Comparison of ENCODE assay signal across 8 cellular contexts in the genomic region with DNA sequence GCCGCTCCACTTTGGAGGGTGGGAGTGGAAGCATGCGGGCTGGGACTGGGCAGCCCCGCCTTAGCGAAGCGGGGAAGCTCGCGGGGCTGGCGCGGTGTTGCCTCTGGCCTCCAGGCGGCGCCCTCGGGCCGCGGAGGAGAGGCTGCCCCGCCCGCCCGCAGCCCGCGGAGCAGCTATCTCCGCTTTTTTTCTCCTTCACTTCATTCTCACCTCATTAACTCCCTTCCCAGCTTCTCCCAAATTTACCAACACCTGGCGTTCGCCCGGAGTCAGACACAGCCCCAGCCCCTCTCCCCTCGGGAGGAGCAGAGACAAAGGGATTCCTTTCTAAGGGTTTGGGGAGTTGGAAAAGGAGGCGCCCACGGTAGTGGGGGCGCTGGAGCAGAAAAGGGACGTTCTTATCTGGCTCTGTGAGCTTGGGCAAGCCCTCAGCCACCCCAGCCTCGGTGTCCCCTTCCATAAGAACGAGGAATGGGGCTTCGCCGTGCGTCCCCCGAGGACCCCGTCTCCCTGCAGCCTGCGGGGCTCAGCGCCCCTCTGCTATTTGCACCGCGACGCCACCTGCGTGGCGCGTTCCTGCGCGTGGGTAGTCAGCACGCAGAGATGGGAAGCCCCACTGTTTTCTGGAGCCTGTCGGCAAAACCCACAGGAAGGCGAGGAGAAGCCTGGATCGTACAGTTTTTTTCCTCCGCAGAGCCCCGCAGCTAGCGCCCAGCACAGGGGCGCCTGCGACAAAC. TPM values are rescaled to one million over a fixed set of nuclear protein-coding genes. Genes with fewer than 3 reads are reported as not detected.
DNase-seq lines count a peak whose midpoint lies in the region; FAIRE-seq lines count a peak whose summit lies in the region.

No MANE protein-coding gene starts in this region.

- H3K9me3 ChIP-seq in MG63: no peaks in the 10 kb centered on the region
- H3K9me3 ChIP-seq in SJCRH30 (replicated peaks): no peaks in the 10 kb centered on the region

- peak; percentile 40 for FAIRE-seq in GM19239 (lab: Jason Lieb, UNC)

- H3K27ac ChIP-seq in SJCRH30 (no peak overlapping the region), substantia nigra (ENCODE audit: low read depth, low read length, poor library complexity, severe bottlenecking) (no peak overlapping the region)

- H3K4me3 ChIP-seq in MG63: peak overlapping the region; percentile 44
- peak overlapping the region; percentile 66 for H3K4me3 ChIP-seq in SJCRH30

- DNase-seq in AG08396 (ENCODE audit: low spot score): peak; percentile 93
- peak; percentile 89 for DNase-seq in GM19239 (ENCODE audit: insufficient read length, low spot score)
- DNase-seq in MG63: peak; percentile 71
- DNase-seq in SJCRH30: peak; percentile 42 to 67
- DNase-seq in activated naive CD4-positive, alpha-beta T cell (lab: John Stamatoyannopoulos, UW): peak; percentile 36 to 78 (median 60)
- peak; percentile 85 for DNase-seq in germinal center (ENCODE audit: low spot score)
- peak in 48 of 56 donors; percentile 6 to 79 (median 44) for DNase-seq in nucleus accumbens (lab: John Stamatoyannopoulos, UW)
- peak in 39 of 49 donors; percentile 9 to 79 (median 45) for DNase-seq in substantia nigra (lab: John Stamatoyannopoulos, UW)

- no peaks in the 10 kb centered on the region; the same call in 1 of the 2 replicates for H3K4me1 ChIP-seq in SJCRH30

- H3K36me3 ChIP-seq in MG63: no peaks in the 10 kb centered on the region
- no peaks in the 10 kb centered on the region for H3K36me3 ChIP-seq in SJCRH30

- H3K27me3 ChIP-seq in MG63 (peaks cover 34% of the 10 kb centered on the region), SJCRH30 (no peaks in the 10 kb centered on the region)

RNA-seq across cellular contexts. Expression of gene WNT11, which starts 1.5 kb away (rescaled TPM):
- not detected in 2 replicates for total RNA-seq in MG63 (2014; rRNA removed; shearing (Covaris generic); ENCODE audit: low replicate concordance)
- 26.8 and 27.5 TPM in 2 replicates for total RNA-seq in SJCRH30 (2014; rRNA removed; shearing (Covaris generic))

Comparison
In these comparisons a context has a peak if more than half of its experiments do, and no peak if none do; other contexts are left out.
1. RNA of gene WNT11, which starts 1.5 kb away (total RNA-seq): 26.8 to 27.5 TPM in SJCRH30; not detected in MG63; every median in the first group is over 10 times any median in the second.
2. Peak in every context shown above with its lines, with median percentiles within 50 percentile points of each other: DNase-seq.